In genomic region chr3:141865101-141865500, GRCh38 we compare ENCODE assay signal across 29 cellular contexts.
"Had no signal": no experiment of that assay in that cellular context is flagged by ENCODE, and none has a peak within 500 bp of the region (broad histone marks: within the 10 kb centered on the region; RNA-seq: fewer than 3 reads in every experiment).

No MANE protein-coding gene starts in this region.

- H2AFZ ChIP-seq: parathyroid adenoma had no signal

- H3K9me3 Mint-ChIP-seq: naive thymus-derived CD8-positive, alpha-beta T cell; natural killer cell treated with Interleukin-12 subunit alpha and Interleukin-12 subunit beta and Interleukin-15 and Interleukin-18, amount 100 ng/mL, for 72 hours; neural progenitor cell; stimulated activated memory B cell treated with anti-CD40 and anti-IgM and Interleukin-4, amounts not matched to agents 10 μg/mL and 1 μg/mL and 100 μg/mL, for 72 hours; stimulated activated naive CD8-positive, alpha-beta T cell treated with anti-CD3 and anti-CD28 coated beads, Interleukin-15, amount 100 ng/mL, for 72 hours; type B pancreatic cell had no signal

- H3K4me3 Mint-ChIP-seq: naive thymus-derived CD8-positive, alpha-beta T cell; natural killer cell treated with Interleukin-12 subunit alpha and Interleukin-12 subunit beta and Interleukin-15 and Interleukin-18, amount 100 ng/mL, for 72 hours; neural progenitor cell; stimulated activated memory B cell treated with anti-CD40 and anti-IgM and Interleukin-4, amounts not matched to agents 10 μg/mL and 1 μg/mL and 100 μg/mL, for 72 hours; stimulated activated naive CD8-positive, alpha-beta T cell treated with anti-CD3 and anti-CD28 coated beads, Interleukin-15, amount 100 ng/mL, for 72 hours; type B pancreatic cell had no signal

- ATAC-seq: naive thymus-derived CD8-positive, alpha-beta T cell; natural killer cell treated with Interleukin-12 subunit alpha and Interleukin-12 subunit beta and Interleukin-15 and Interleukin-18, amount 100 ng/mL, for 72 hours; psoas muscle; right cardiac atrium; right lobe of liver; stimulated activated memory B cell treated with anti-CD40 and anti-IgM and Interleukin-4, amounts not matched to agents 10 μg/mL and 1 μg/mL and 100 μg/mL, for 72 hours; stimulated activated naive CD8-positive, alpha-beta T cell treated with anti-CD3 and anti-CD28 coated beads, Interleukin-15, amount 100 ng/mL, for 72 hours; stimulated activated naive CD8-positive, alpha-beta T cell treated with anti-CD3 and anti-CD28 coated beads, Interleukin-15, Interleukin-2, amounts not matched to agents 100 U/mL and 50 U/mL, for 24 hours; upper lobe of right lung had no signal

- H3K36me3 ChIP-seq: neural progenitor cell, ovary, right lobe of liver, sigmoid colon, suprapubic skin, tibial artery, transverse colon, upper lobe of right lung, uterus had no signal

- H3K4me1 Mint-ChIP-seq: stimulated activated naive CD8-positive, alpha-beta T cell treated with anti-CD3 and anti-CD28 coated beads, Interleukin-15, amount 100 ng/mL, for 72 hours had no signal

- DNase-seq: naive thymus-derived CD8-positive, alpha-beta T cell; occipital lobe; ovary; posterior cingulate gyrus; psoas muscle; right cardiac atrium; right lobe of liver; sigmoid colon; small intestine; stimulated activated CD4-positive, alpha-beta T cell treated with anti-CD3 and anti-CD28 coated beads, Interleukin-1b, Interleukin-23, amount 100 ng/mL, for 48 hours; stimulated activated CD4-positive, alpha-beta T cell treated with anti-CD3 and anti-CD28 coated beads, Interleukin-4, amount 100 ng/mL, for 1 hour; stimulated activated CD4-positive, alpha-beta T cell treated with anti-CD3 and anti-CD28 coated beads, Interleukin-4, amount 100 ng/mL, for 4 hours; stimulated activated CD8-positive, alpha-beta memory T cell treated with anti-CD3 and anti-CD28 coated beads, Interleukin-4, amount 100 ng/mL, for 48 hours; stimulated activated naive CD4-positive, alpha-beta T cell; stimulated activated naive CD8-positive, alpha-beta T cell treated with anti-CD3 and anti-CD28 coated beads, Interleukin-15, amount 100 ng/mL, for 72 hours; stimulated activated naive CD8-positive, alpha-beta T cell treated with anti-CD3 and anti-CD28 coated beads, Interleukin-15, Interleukin-2, amounts not matched to agents 100 U/mL and 50 U/mL, for 24 hours; substantia nigra; testis; tibial artery; transverse colon; upper lobe of right lung; uterus had no signal

- H3K4me2 ChIP-seq: neural progenitor cell had no signal

- H3K27me3 ChIP-seq: neural progenitor cell, ovary, right lobe of liver, sigmoid colon, suprapubic skin, testis, tibial artery, transverse colon, upper lobe of right lung, uterus had no signal

- H3K4me1 ChIP-seq: parathyroid adenoma, right lobe of liver, sigmoid colon, testis, uterus had no signal

- H3K79me2 ChIP-seq: parathyroid adenoma had no signal

- H3K36me3 Mint-ChIP-seq: naive thymus-derived CD8-positive, alpha-beta T cell; natural killer cell treated with Interleukin-12 subunit alpha and Interleukin-12 subunit beta and Interleukin-15 and Interleukin-18, amount 100 ng/mL, for 72 hours; neural progenitor cell; stimulated activated memory B cell treated with anti-CD40 and anti-IgM and Interleukin-4, amounts not matched to agents 10 μg/mL and 1 μg/mL and 100 μg/mL, for 72 hours; type B pancreatic cell had no signal

- H3K27ac ChIP-seq: neural progenitor cell, ovary, parathyroid adenoma, psoas muscle, right lobe of liver, sigmoid colon, testis, tibial artery, transverse colon, upper lobe of right lung, uterus had no signal

- H3K27ac Mint-ChIP-seq: naive thymus-derived CD8-positive, alpha-beta T cell; neural progenitor cell; progenitor cell of endocrine pancreas; stimulated activated naive CD8-positive, alpha-beta T cell treated with anti-CD3 and anti-CD28 coated beads, Interleukin-15, amount 100 ng/mL, for 72 hours had no signal

- H3K27me3 Mint-ChIP-seq: progenitor cell of endocrine pancreas; stimulated activated memory B cell treated with anti-CD40 and anti-IgM and Interleukin-4, amounts not matched to agents 10 μg/mL and 1 μg/mL and 100 μg/mL, for 72 hours; stimulated activated naive CD8-positive, alpha-beta T cell treated with anti-CD3 and anti-CD28 coated beads, Interleukin-15, amount 100 ng/mL, for 72 hours; type B pancreatic cell had no signal

- H3K4me3 ChIP-seq: neural progenitor cell, ovary, psoas muscle, right lobe of liver, sigmoid colon, suprapubic skin, testis, tibial artery, transverse colon, upper lobe of right lung, uterus had no signal
